Comparison of ENCODE assay signal across 1 cellular context in the genomic region with DNA sequence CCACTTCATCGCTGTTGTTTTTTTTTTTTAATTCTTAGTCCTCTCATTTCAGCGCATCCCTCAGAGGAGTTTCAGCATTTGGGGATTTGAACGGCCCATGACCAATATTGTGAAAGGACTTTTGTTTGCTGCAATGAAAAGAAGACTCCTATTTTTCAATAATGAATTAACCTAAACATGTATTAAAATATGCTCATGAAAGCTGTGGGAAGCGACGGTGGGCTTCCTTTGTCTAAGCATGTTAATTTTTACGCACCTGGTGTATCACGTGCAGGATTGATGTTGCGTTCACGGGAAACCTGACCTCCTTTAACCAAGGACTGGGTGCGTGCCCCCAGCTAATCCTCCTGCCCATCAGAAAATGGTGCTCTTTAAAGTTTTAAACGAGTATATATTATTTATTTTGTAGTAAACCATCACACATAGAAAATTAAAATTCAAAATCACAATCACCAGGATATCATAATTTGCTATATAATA.
TF ChIP-seq lines count a peak whose summit lies in the region.

No MANE protein-coding gene starts in this region.

TF ChIP-seq in IMR-90, 13 proteins besides CTCF, POLR2A, EP300 and RAD21 (continued from another document):
- TF ChIP-seq RCOR1 (IDR thresholded peaks at IDR 0.05; ENCODE audit: insufficient replicate concordance, low read length) (no peak), MAZ (IDR thresholded peaks at IDR 0.05; ENCODE audit: borderline replicate concordance, low read depth, low read length) (no peak), MAFK (IDR thresholded peaks at IDR 0.05; ENCODE audit: low read depth, low read length) (no peak), NFE2L2 (IDR thresholded peaks at IDR 0.05; ENCODE audit: low read depth, low read length) (no peak), CHD1 (IDR thresholded peaks at IDR 0.05; ENCODE audit: low read depth, low read length) (no peak), SMC3 (IDR thresholded peaks at IDR 0.05; ENCODE audit: low read depth, low read length) (no peak), RFX5 (IDR thresholded peaks at IDR 0.05; ENCODE audit: low read depth, low read length) (no peak), FOS (IDR thresholded peaks at IDR 0.05; ENCODE audit: low read depth, low read length) (no peak)
TF ChIP-seq in IMR-90: peak in this region for 0.
